Comparison of ENCODE assay signal across 7 cellular contexts in the genomic region with DNA sequence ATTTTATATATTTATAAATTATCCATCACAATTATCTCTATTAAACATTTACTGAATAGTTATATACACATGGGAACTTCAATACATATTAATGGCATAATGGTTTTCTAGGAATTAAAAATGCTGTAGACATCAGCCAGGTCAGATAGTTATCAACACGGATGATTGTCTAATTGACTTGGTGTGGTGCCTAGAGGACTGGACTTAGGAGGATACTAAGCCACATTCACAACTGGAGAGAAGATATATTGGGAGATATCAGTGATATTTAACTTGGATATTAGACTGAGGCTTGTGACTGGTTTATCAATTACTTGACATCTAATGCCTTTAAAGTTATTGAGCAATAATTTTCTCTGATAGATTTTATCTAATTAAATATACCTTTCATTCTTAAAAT.
"Had no signal": no experiment of that assay in that cellular context is flagged by ENCODE, and none has a peak within 500 bp of the region (broad histone marks: within the 10 kb centered on the region; RNA-seq: fewer than 3 reads in every experiment).

No MANE protein-coding gene starts in this region.

- H3K4me3 ChIP-seq: GM12878 had no signal

- DNase-seq: GDM1, GF-D8 had no signal

- ATAC-seq: GM12878 had no signal

- FAIRE-seq: GM12878, GM12891, GM12892, GM18507, GM19239 had no signal
